Comparison of ENCODE assay signal across 1 cellular context in genomic region chr11:130801287-130802146, GRCh38.
TF ChIP-seq lines count a peak whose summit lies in the region.

No MANE protein-coding gene starts in this region.

TF ChIP-seq in H1, 55 proteins besides CTCF, POLR2A, EP300 and RAD21 (continued from another document):
- no peak for TF ChIP-seq JUN (IDR thresholded peaks at IDR 0.05; ENCODE audit: low read depth, low read length)
- no peak for TF ChIP-seq CTBP2 (IDR thresholded peaks at IDR 0.05; ENCODE audit: borderline replicate concordance, insufficient read depth, insufficient read length, low read length)
